Comparison of ENCODE assay signal across 1 cellular context in the genomic region with DNA sequence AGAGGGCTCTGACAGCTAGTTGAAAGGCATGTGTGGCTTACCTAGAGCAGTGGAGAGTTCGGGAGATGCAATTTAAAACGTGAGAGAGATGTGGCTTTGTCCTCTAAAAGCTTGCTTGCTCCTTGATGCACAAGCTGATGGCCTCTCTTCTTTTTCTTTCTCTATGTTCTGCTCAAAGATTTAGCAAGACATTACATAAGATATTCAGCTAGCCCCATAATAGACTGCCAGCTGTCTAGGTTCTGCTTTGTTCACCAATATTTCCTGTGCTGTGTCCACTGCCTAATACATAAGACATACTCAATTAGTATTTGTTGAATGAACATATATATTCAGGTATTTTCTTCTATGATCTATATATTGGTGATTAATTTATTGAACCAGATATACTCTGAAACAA.
TF ChIP-seq lines count a peak whose summit lies in the region.

No MANE protein-coding gene starts in this region.

TF ChIP-seq in A549, 52 proteins besides CTCF, POLR2A, EP300 and RAD21 (continued from another document):
- no peak for TF ChIP-seq MYC (IDR thresholded peaks at IDR 0.05; ENCODE audit: borderline replicate concordance, low read length)
- TF ChIP-seq MAX (IDR thresholded peaks at IDR 0.05), result no peak
- no peak for TF ChIP-seq FOSB (CRISPR knock-in tag; IDR thresholded peaks at IDR 0.05)
- TF ChIP-seq KDM5A (IDR thresholded peaks at IDR 0.05), result no peak
- TF ChIP-seq HMGXB4 (CRISPR knock-in tag; IDR thresholded peaks at IDR 0.05; ENCODE audit: borderline replicate concordance), result no peak
- TF ChIP-seq BHLHE40 (IDR thresholded peaks at IDR 0.05; ENCODE audit: low read depth, low read length), result no peak
- no peak for TF ChIP-seq REST (IDR thresholded peaks at IDR 0.05)
TF ChIP-seq in A549: peak in this region for 0.
